2 cellular contexts compared by ENCODE assay signal in genomic region chr22:23206915-23207314, GRCh38.
TF ChIP-seq lines count a peak whose summit lies in the region.

No MANE protein-coding gene starts in this region.

TF ChIP-seq in HEK293, 187 proteins besides CTCF, POLR2A, EP300 and RAD21:
- TF ChIP-seq HOXC10 (CRISPR knock-in tag; IDR thresholded peaks at IDR 0.05) (no peak), ZNF366 (tag by site-specific recombination; conservative IDR thresholded peaks at IDR 0.05) (peak; percentile 58), ZXDB (tag by site-specific recombination; IDR thresholded peaks at IDR 0.05) (no peak), ZIC2 (tag by site-specific recombination; IDR thresholded peaks at IDR 0.05) (no peak), ZNF280D (tag by site-specific recombination; IDR thresholded peaks at IDR 0.05) (no peak), PRDM1 (tag by site-specific recombination; IDR thresholded peaks at IDR 0.05) (no peak), ZNF121 (tag by site-specific recombination; IDR thresholded peaks at IDR 0.05) (no peak), ZNF639 (tag by site-specific recombination; IDR thresholded peaks at IDR 0.05) (no peak)
TF ChIP-seq in HEK293: peak in this region for 1.

TF ChIP-seq in K562, 482 proteins besides CTCF, POLR2A, EP300 and RAD21:
- TF ChIP-seq MLX (CRISPR knock-in tag; conservative IDR thresholded peaks at IDR 0.05): peak in 1 of 2 experiments; percentile 67; a peak in 1 of 4 replicates
- no peak for TF ChIP-seq ATF3 (IDR thresholded peaks at IDR 0.05)
- peak; percentile 61; the same call in 1 of the 2 replicates for TF ChIP-seq ATF3 (CRISPR knock-in tag; conservative IDR thresholded peaks at IDR 0.05)
- no peak for TF ChIP-seq HOMEZ (CRISPR knock-in tag; IDR thresholded peaks at IDR 0.05)
